ENCODE assay signal across 8 cellular contexts in genomic region chr2:74834234-74834805, GRCh38. TPM values are rescaled to one million over a fixed set of nuclear protein-coding genes. Genes with fewer than 3 reads are reported as not detected.
DNase-seq lines count a peak whose midpoint lies in the region; ATAC-seq and TF ChIP-seq lines count a peak whose summit lies in the region.
"Not testable (repeated sequence)": the region's sequence is repeated elsewhere in the genome, so short reads cannot be mapped to it uniquely, and the experiment has no call there.

No MANE protein-coding gene starts in this region.

- H3K36me3 ChIP-seq in HCT116 (ENCODE audit: control insufficient read depth in 1 of 2, insufficient read depth in 2 of 2, low read length in 2 of 2); HUES64 (ENCODE audit: insufficient read depth, low read length); ascending aorta; subcutaneous abdominal adipose tissue (ENCODE audit: control insufficient read depth in 5 of 5, insufficient read depth in 5 of 5, low read length in 5 of 5): not testable (repeated sequence)

- peak; percentile 15 for ATAC-seq in HCT116

- CTCF ChIA-PET in HCT116 (lab: Charles Lee): interaction anchor here (1.1 to 1.6 kb wide), 2 partner anchors 9 to 119 kb away, joined by 3 to 5 read pairs; no protein-coding TSS in a partner anchor

- TF ChIP-seq CTCF in GM12864 (IDR thresholded peaks at IDR 0.05; ENCODE audit: low read depth, low read length, missing control alignments); HCT116 (IDR thresholded peaks at IDR 0.05 in 2 of 3, conservative IDR thresholded peaks at IDR 0.05 in 1 of 3; ENCODE audit: borderline replicate concordance in 1 of 3, insufficient read depth in 1 of 3, low read depth in 2 of 3, low read length in 2 of 3); ascending aorta (IDR thresholded peaks at IDR 0.05); glutamatergic neuron (IDR thresholded peaks at IDR 0.05; ENCODE audit: partially characterized antibody, unreplicated experiment); nephron (IDR thresholded peaks at IDR 0.05; ENCODE audit: unreplicated experiment in 3 of 3): not testable (repeated sequence)

- H3K27ac ChIP-seq in HCT116 (ENCODE audit: low read depth, low read length): peak overlapping the region; percentile 73
- peak overlapping the region; percentile 98 for H3K27ac ChIP-seq in HUES64 (ENCODE audit: low read depth, low read length)
- peak overlapping the region; percentile 78 to 87 for H3K27ac ChIP-seq in ascending aorta
- H3K27ac ChIP-seq in subcutaneous abdominal adipose tissue (ENCODE audit: low read depth, low read length): peak overlapping the region; percentile 92

- H3K4me3 Mint-ChIP-seq in glutamatergic neuron (ENCODE audit: unreplicated experiment) (peak overlapping the region; percentile 89), nephron (peak overlapping the region; percentile 96 to 99 (median 99))

- not testable (repeated sequence) for H4K20me1 ChIP-seq in HCT116 (ENCODE audit: insufficient read depth)

- H3K4me3 ChIP-seq in GM12864 (ENCODE audit: low read depth, low read length) (peak overlapping the region; percentile 66), HCT116 (replicated peaks in 1 of 2; ENCODE audit: low read depth in 1 of 2, low read length in 2 of 2) (peak overlapping the region; percentile 91 to 92), HUES64 (ENCODE audit: low read length) (peak overlapping the region; percentile 95), ascending aorta (peak overlapping the region; percentile 71 to 81), subcutaneous abdominal adipose tissue (ENCODE audit: low read depth in 1 of 5, low read length in 5 of 5) (peak overlapping the region; percentile 51 to 91 (median 82))

- TF ChIP-seq RAD21 in HCT116 (IDR thresholded peaks at IDR 0.05; ENCODE audit: low read depth): not testable (repeated sequence)

- H3K4me1 ChIP-seq in HCT116 (ENCODE audit: control insufficient read depth in 1 of 2, insufficient read depth in 2 of 2, low read length in 2 of 2): peaks cover 14 to 32% of the 10 kb centered on the region in 2 experiments; a peak in 3 of 4 replicates
- peaks cover 30% of the 10 kb centered on the region for H3K4me1 ChIP-seq in HUES64 (ENCODE audit: insufficient read depth, low read length)
- peaks cover 0 to 15% of the 10 kb centered on the region in 2 donors for H3K4me1 ChIP-seq in ascending aorta
- H3K4me1 ChIP-seq in subcutaneous abdominal adipose tissue (ENCODE audit: control insufficient read depth in 5 of 5, insufficient read depth in 5 of 5, low read length in 5 of 5): peaks cover 4 to 47% (median 37%) of the 10 kb centered on the region in 5 donors

- H3K36me3 Mint-ChIP-seq in glutamatergic neuron (ENCODE audit: unreplicated experiment); nephron (ENCODE audit: low read depth): not testable (repeated sequence)

- H3K27me3 Mint-ChIP-seq in glutamatergic neuron (ENCODE audit: unreplicated experiment): not testable (repeated sequence)
- peaks cover 10% of the 10 kb centered on the region for H3K27me3 Mint-ChIP-seq in nephron (ENCODE audit: low read depth)

- RAD21 ChIA-PET in HCT116 (lab: Charles Lee; ENCODE audit: low non-redundant PET in 1 of 2, low total read pairs in 2 of 2, uncharacterized antibody in 2 of 2, unreplicated experiment in 2 of 2): not testable (repeated sequence)

- peak overlapping the region; percentile 96 for H3K9ac ChIP-seq in HCT116 (ENCODE audit: low read length)
- peak overlapping the region; percentile 95 for H3K9ac ChIP-seq in HUES64 (ENCODE audit: low read depth, low read length)
- peak overlapping the region in 4 of 5 donors; percentile 82 to 92 (median 86) for H3K9ac ChIP-seq in subcutaneous abdominal adipose tissue (ENCODE audit: low read length in 5 of 5)

- H3K4me1 Mint-ChIP-seq in glutamatergic neuron (ENCODE audit: low read depth, unreplicated experiment) (peaks cover 12% of the 10 kb centered on the region), nephron (peaks cover 14% of the 10 kb centered on the region)

- BruUV-seq in HCT116 (replicated peaks; lab: Mats Ljungman, UMichigan): TSS peak; percentile 61

- not testable (repeated sequence) for H2AFZ ChIP-seq in HCT116 (ENCODE audit: low read depth, low read length, poor library complexity, severe bottlenecking)

- not testable (repeated sequence) for H3K9me3 Mint-ChIP-seq in glutamatergic neuron (ENCODE audit: unreplicated experiment); nephron

- not testable (repeated sequence) for H3K27me3 ChIP-seq in HCT116 (ENCODE audit: insufficient read depth, low read length); HUES64 (ENCODE audit: insufficient read depth, low read length); ascending aorta; subcutaneous abdominal adipose tissue (ENCODE audit: control insufficient read depth in 5 of 5, insufficient read depth in 4 of 5, low read length in 5 of 5)

- peak overlapping the region; percentile 94 for H3K4me2 ChIP-seq in HCT116 (ENCODE audit: low read length)

- intact Hi-C loops in HCT116 (cut with micrococcal nuclease) (loop anchor here (1.0 kb wide), 1 partner anchor 119 kb away; no protein-coding TSS in a partner anchor), ascending aorta (cut with DNase I) (loop anchor here (2.0 to 5.0 kb wide), 4 partner anchors 42 to 182 kb away; partner anchors contain the start of gene SEMA4F)

- not testable (repeated sequence) for H3K27ac Mint-ChIP-seq in glutamatergic neuron (ENCODE audit: unreplicated experiment)
- H3K27ac Mint-ChIP-seq in nephron: peak overlapping the region in 2 of 3 experiments; percentile 73 to 92

- POLR2A ChIA-PET in HCT116 (lab: Charles Lee): interaction anchor here (1.6 kb wide), 1 partner anchor 10 kb away, joined by 6 read pairs; no protein-coding TSS in a partner anchor

- not testable (repeated sequence) for DNase-seq in GM12864 (ENCODE audit: low read depth); HCT116 (ENCODE audit: low read depth, low spot score)
- DNase-seq in T-helper 2 cell (peak in 3 of 5 experiments; percentile 6 to 50 (median 27)), ascending aorta (ENCODE audit: low spot score in 2 of 2) (peak in 1 of 2 donors; percentile 71), glutamatergic neuron (peak; percentile 47)

- H3K9me3 ChIP-seq in HCT116 (ENCODE audit: control insufficient read depth in 1 of 2, insufficient read depth in 1 of 2, low read depth in 1 of 2, low read length in 2 of 2); HUES64 (ENCODE audit: insufficient read depth, low read depth, low read length); ascending aorta; subcutaneous abdominal adipose tissue (ENCODE audit: control insufficient read depth in 5 of 5, low read length in 5 of 5): not testable (repeated sequence)

- H3K9me2 ChIP-seq in HCT116 (ENCODE audit: insufficient read depth): not testable (repeated sequence)

- peaks cover 51% of the 10 kb centered on the region for H3K79me2 ChIP-seq in HCT116 (ENCODE audit: insufficient read depth, low read length)

- WGBS in HUES64: under 1% methylated on average over 53 of the region's 53 CpGs

- TF ChIP-seq POLR2A in HCT116 (IDR thresholded peaks at IDR 0.05; ENCODE audit: borderline replicate concordance, extremely low read depth, insufficient read depth, insufficient read length): peak; percentile 14

RNA-seq across cellular contexts. Expression of gene HK2, which starts 0.4 kb away (rescaled TPM):
- total RNA-seq in HCT116 (2021; ENCODE audit: unreplicated experiment): 42.5 TPM
- 53.6 and 66.0 TPM in 2 replicates for polyA plus RNA-seq in HCT116 (2012)
- polyA plus RNA-seq in HUES64 (2013, experiment 1 of 2): 26.0 TPM
- polyA plus RNA-seq in HUES64 (2013, experiment 2 of 2): 27.3 TPM
- 6.8 TPM for total RNA-seq in ascending aorta
- total RNA-seq in glutamatergic neuron (ENCODE audit: unreplicated experiment): 8.1 TPM
